In genomic region chr6:169212897-169213813, GRCh38 we compare ENCODE assay signal across 8 cellular contexts. TPM values are rescaled to one million over a fixed set of nuclear protein-coding genes. Genes with fewer than 3 reads are reported as not detected.
DNase-seq lines count a peak whose midpoint lies in the region; ATAC-seq and TF ChIP-seq lines count a peak whose summit lies in the region.

No MANE protein-coding gene starts in this region.

- peak; percentile 100 for ATAC-seq in GM21390 (IDR thresholded peaks at IDR 0.05; ENCODE audit: unreplicated experiment)
- peak; percentile 99 to 100 for ATAC-seq in natural killer cell treated with Interleukin-12 subunit alpha and Interleukin-12 subunit beta and Interleukin-15 and Interleukin-18, amount 100 ng/mL, for 72 hours

- POLR2A ChIA-PET in Caco-2 (lab: Charles Lee), result no interaction called here

- intact Hi-C loops in Caco-2 (cut with micrococcal nuclease; ENCODE audit: unreplicated experiment), result no loop called here

- no peaks in the 10 kb centered on the region for H3K27me3 ChIP-seq in Caco-2 (replicated peaks; ENCODE audit: control insufficient read depth, insufficient read depth, low read length)

- peaks cover 29% of the 10 kb centered on the region for H3K9me3 Mint-ChIP-seq in Caco-2 (ENCODE audit: unreplicated experiment)
- H3K9me3 Mint-ChIP-seq in natural killer cell treated with Interleukin-12 subunit alpha and Interleukin-12 subunit beta and Interleukin-15 and Interleukin-18, amount 100 ng/mL, for 72 hours, result peaks cover 4% of the 10 kb centered on the region

- peak; percentile 91 to 94 for DNase-seq in Caco-2
- peak in 74 of 76 experiments; percentile 28 to 95 (median 89) for DNase-seq in HUDEP-2 (lab: John Stamatoyannopoulos, UW; ENCODE audit: unreplicated experiment in 76 of 76)
- peak; percentile 88 for DNase-seq in RPMI8226
- peak; percentile 94 for DNase-seq in activated effector memory CD4-positive, alpha-beta T cell treated with anti-CD3 and anti-CD28 coated beads, Interleukin-2, amount 50 U/mL, for 16 hours
- DNase-seq in fibroblast of the conjunctiva (ENCODE audit: low read depth), result peak; percentile 81
- DNase-seq in natural killer cell treated with Interleukin-12 subunit alpha and Interleukin-12 subunit beta and Interleukin-15 and Interleukin-18, amount 100 ng/mL, for 72 hours (ENCODE audit: low spot score), result peak; percentile 94
- peak; percentile 77 to 91 (median 86) for DNase-seq in stimulated activated naive CD4-positive, alpha-beta T cell (lab: John Stamatoyannopoulos, UW)

- peaks cover 4% of the 10 kb centered on the region; the same call in 1 of the 2 replicates for H3K4me1 ChIP-seq in Caco-2

- H3K4me1 Mint-ChIP-seq in Caco-2 (ENCODE audit: low read depth, unreplicated experiment), result no peaks in the 10 kb centered on the region
- peaks cover 13% of the 10 kb centered on the region in 2 donors for H3K4me1 Mint-ChIP-seq in natural killer cell treated with Interleukin-12 subunit alpha and Interleukin-12 subunit beta and Interleukin-15 and Interleukin-18, amount 100 ng/mL, for 72 hours (ENCODE audit: low read depth in 2 of 2)

- H3K36me3 ChIP-seq in Caco-2 (ENCODE audit: control insufficient read depth, insufficient read depth, low read length), result no peaks in the 10 kb centered on the region

- no peaks in the 10 kb centered on the region for H3K9me3 ChIP-seq in Caco-2

- peaks cover 9% of the 10 kb centered on the region for H3K27me3 Mint-ChIP-seq in Caco-2 (ENCODE audit: insufficient read depth, unreplicated experiment)
- peaks cover 10 to 24% of the 10 kb centered on the region in 2 donors for H3K27me3 Mint-ChIP-seq in natural killer cell treated with Interleukin-12 subunit alpha and Interleukin-12 subunit beta and Interleukin-15 and Interleukin-18, amount 100 ng/mL, for 72 hours

- no peak overlapping the region for H3K27ac Mint-ChIP-seq in Caco-2 (ENCODE audit: unreplicated experiment)
- H3K27ac Mint-ChIP-seq in natural killer cell treated with Interleukin-12 subunit alpha and Interleukin-12 subunit beta and Interleukin-15 and Interleukin-18, amount 100 ng/mL, for 72 hours, result peak overlapping the region in 1 of 2 donors; percentile 53

- BruUV-seq in Caco-2 (replicated peaks; lab: Mats Ljungman, UMichigan), result no TSS peak

- no peaks in the 10 kb centered on the region for H3K36me3 Mint-ChIP-seq in Caco-2 (ENCODE audit: insufficient read depth, unreplicated experiment)
- peaks cover 33% of the 10 kb centered on the region for H3K36me3 Mint-ChIP-seq in natural killer cell treated with Interleukin-12 subunit alpha and Interleukin-12 subunit beta and Interleukin-15 and Interleukin-18, amount 100 ng/mL, for 72 hours

- CTCF ChIA-PET in Caco-2 (lab: Charles Lee), result interaction anchor here (0.7 kb wide), 2 partner anchors 18 to 224 kb away, joined by 3 to 5 read pairs; no protein-coding TSS in a partner anchor

- H3K4me3 Mint-ChIP-seq in Caco-2 (ENCODE audit: unreplicated experiment), result peak overlapping the region; percentile 73
- H3K4me3 Mint-ChIP-seq in natural killer cell treated with Interleukin-12 subunit alpha and Interleukin-12 subunit beta and Interleukin-15 and Interleukin-18, amount 100 ng/mL, for 72 hours, result peak overlapping the region; percentile 48

- H3K4me3 ChIP-seq in Caco-2 (ENCODE audit: low read depth, low read length), result peak overlapping the region; percentile 27

- peak in 1 of 2 experiments; percentile 60 for TF ChIP-seq CTCF in Caco-2 (IDR thresholded peaks at IDR 0.05; ENCODE audit: insufficient read depth in 1 of 2, low read depth in 1 of 2, low read length in 1 of 2, severe bottlenecking in 1 of 2, unreplicated experiment in 1 of 2)

RNA-seq across cellular contexts. Expression of gene THBS2, which starts 40.5 kb away (rescaled TPM):
- 0.07 TPM in 1 of 2 replicates, not detected in the other for total RNA-seq in Caco-2 (2022)
- total RNA-seq in natural killer cell treated with Interleukin-12 subunit alpha and Interleukin-12 subunit beta and Interleukin-15 and Interleukin-18, amount 100 ng/mL, for 72 hours, result not detected

Comparison
In these comparisons a context has a peak if more than half of its experiments do, and no peak if none do; other contexts are left out.
1. Peak in every context shown above with its lines: DNase-seq, ATAC-seq and H3K4me3 ChIP-seq.